In the genomic region with DNA sequence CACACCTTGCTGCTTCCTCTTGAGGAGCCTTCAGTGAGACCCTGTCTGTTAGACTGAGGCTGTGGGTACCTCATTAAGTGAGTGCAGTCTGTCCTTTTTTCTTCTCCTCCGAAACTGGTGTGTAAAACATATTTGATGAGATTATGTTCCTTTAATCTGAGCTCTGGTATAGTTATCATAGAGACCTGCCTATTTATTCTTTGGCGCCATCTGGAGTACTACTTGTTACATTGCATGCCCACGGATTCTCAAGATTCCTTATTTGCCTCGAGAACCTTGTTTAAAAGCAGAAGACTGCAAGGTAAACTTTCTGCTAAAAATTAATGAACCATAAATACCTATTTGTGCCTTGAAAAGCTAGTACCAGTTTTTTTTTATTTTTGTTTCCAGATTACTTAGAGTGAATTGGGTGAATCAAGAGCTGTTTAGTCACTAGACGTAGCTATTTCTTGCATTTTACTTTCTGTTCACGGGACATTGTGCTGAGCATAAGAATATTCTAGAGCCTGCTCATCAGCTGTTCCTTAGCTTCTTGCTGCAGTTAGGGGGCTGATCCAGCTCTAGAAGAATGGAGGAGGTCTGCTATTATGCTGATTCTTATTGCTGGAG, we compare ENCODE assay signal across 8 cellular contexts. TPM values are rescaled to one million over a fixed set of nuclear protein-coding genes. Genes with fewer than 3 reads are reported as not detected.
DNase-seq lines count a peak whose midpoint lies in the region; ATAC-seq, FAIRE-seq and TF ChIP-seq lines count a peak whose summit lies in the region.

No MANE protein-coding gene starts in this region.

- no peaks in the 10 kb centered on the region for H3K4me1 ChIP-seq in keratinocyte (ENCODE audit: control insufficient read depth, extremely low read depth, insufficient read depth, low read length)
- no peaks in the 10 kb centered on the region for H3K4me1 ChIP-seq in transverse colon

- intact Hi-C loops in CD14-positive monocyte (cut with micrococcal nuclease) = loop anchor here (5.0 to 10.0 kb wide), 2 partner anchors 361 to 363 kb away; no protein-coding TSS in a partner anchor
- intact Hi-C loops in transverse colon (cut with DNase I; ENCODE audit: low total_unique reads) = loop anchor here (10.0 kb wide), 1 partner anchor 371 kb away; no protein-coding TSS in a partner anchor

- peak; percentile 55 for ATAC-seq in GM19023 (IDR thresholded peaks at IDR 0.05; ENCODE audit: unreplicated experiment)

- H3K9me3 ChIP-seq in keratinocyte (ENCODE audit: control insufficient read depth, low read depth, low read length) (no peaks in the 10 kb centered on the region), transverse colon (no peaks in the 10 kb centered on the region)

- H3K27ac Mint-ChIP-seq in CD14-positive monocyte = peak overlapping the region in 1 of 7 donors; percentile 74
- H3K27ac Mint-ChIP-seq in T-helper 2 cell treated with Interferon-gamma antibody and Interleukin-4, amounts not matched to agents 5 μg/mL and 100 μg/mL, for 36 hours = no peak overlapping the region

- H3K79me2 ChIP-seq in keratinocyte (ENCODE audit: control insufficient read depth, insufficient read depth, low read length) = no peaks in the 10 kb centered on the region

- H3K9me1 ChIP-seq in keratinocyte (ENCODE audit: control insufficient read depth, extremely low read depth, insufficient read depth, low read length) = no peaks in the 10 kb centered on the region

- H3K27ac ChIP-seq in keratinocyte (ENCODE audit: control insufficient read depth, insufficient read depth, low read length) (no peak overlapping the region), transverse colon (no peak overlapping the region)

- H3K4me1 Mint-ChIP-seq in CD14-positive monocyte = no peaks in the 10 kb centered on the region
- H3K4me1 Mint-ChIP-seq in T-helper 2 cell treated with Interferon-gamma antibody and Interleukin-4, amounts not matched to agents 5 μg/mL and 100 μg/mL, for 36 hours (ENCODE audit: low read depth) = peaks cover 5% of the 10 kb centered on the region

- dilution Hi-C loops in keratinocyte (cut with MboI; ENCODE audit: extremely low pct_ligation_motif_present, low sequenced_read_pairs) = no loop called here

- no peaks in the 10 kb centered on the region for H3K27me3 ChIP-seq in keratinocyte (ENCODE audit: control insufficient read depth, extremely low read depth, insufficient read depth, low read length)
- no peaks in the 10 kb centered on the region for H3K27me3 ChIP-seq in transverse colon

- DNase-seq in CD14-positive monocyte (ENCODE audit: low spot score) = no peak
- DNase-seq in NCI-H2171 treated with DMSO at 0.1 percent for 48 hours (lab: John Stamatoyannopoulos, UW) = peak; percentile 56
- peak; percentile 65 for DNase-seq in astrocyte of the hippocampus (ENCODE audit: low read depth, low spot score)
- no peak for DNase-seq in keratinocyte (ENCODE audit: low read depth, low spot score)
- DNase-seq in transverse colon = no peak
- no peak for DNase-seq in stimulated activated CD4-positive, alpha-beta T cell treated with anti-CD3 and anti-CD28 coated beads, Interleukin-2, amount 100 ng/mL, for 24 hours
- no peak for DNase-seq in T-helper 2 cell treated with Interferon-gamma antibody and Interleukin-4, amounts not matched to agents 5 μg/mL and 100 μg/mL, for 36 hours (ENCODE audit: low spot score)

- no peaks in the 10 kb centered on the region for H3K9me3 Mint-ChIP-seq in CD14-positive monocyte
- no peaks in the 10 kb centered on the region for H3K9me3 Mint-ChIP-seq in T-helper 2 cell treated with Interferon-gamma antibody and Interleukin-4, amounts not matched to agents 5 μg/mL and 100 μg/mL, for 36 hours

- no peak for TF ChIP-seq EP300 in transverse colon (IDR thresholded peaks at IDR 0.05; ENCODE audit: low read depth)

- H3K36me3 ChIP-seq in keratinocyte (ENCODE audit: control insufficient read depth in 2 of 2, extremely low read depth in 1 of 2, insufficient read depth in 2 of 2, low read length in 2 of 2) (peaks cover 14 to 29% of the 10 kb centered on the region in 2 experiments), transverse colon (peaks cover 0 to 35% (median 2%) of the 10 kb centered on the region in 4 donors)

- TF ChIP-seq POLR2A in transverse colon (IDR thresholded peaks at IDR 0.05) = no peak

- H3K4me2 ChIP-seq in keratinocyte (ENCODE audit: control insufficient read depth, extremely low read depth, insufficient read depth, low read depth, low read length) = no peak overlapping the region

- H3K27me3 Mint-ChIP-seq in CD14-positive monocyte (ENCODE audit: low read depth in 3 of 3) = no peaks in the 10 kb centered on the region
- no peaks in the 10 kb centered on the region for H3K27me3 Mint-ChIP-seq in T-helper 2 cell treated with Interferon-gamma antibody and Interleukin-4, amounts not matched to agents 5 μg/mL and 100 μg/mL, for 36 hours (ENCODE audit: low read depth)

- no peak overlapping the region for H2AFZ ChIP-seq in keratinocyte (ENCODE audit: control insufficient read depth, low read length)

- H4K20me1 ChIP-seq in keratinocyte (ENCODE audit: control insufficient read depth, extremely low read depth, insufficient read depth, low read length) = no peaks in the 10 kb centered on the region

- H3K4me3 ChIP-seq in keratinocyte (ENCODE audit: control insufficient read depth in 2 of 3, extremely low read depth in 1 of 3, insufficient read depth in 2 of 3, low read depth in 1 of 3, low read length in 3 of 3) (no peak overlapping the region), transverse colon (no peak overlapping the region)

- peaks cover 64 to 76% of the 10 kb centered on the region in 2 donors for H3K36me3 Mint-ChIP-seq in CD14-positive monocyte
- peaks cover 53% of the 10 kb centered on the region for H3K36me3 Mint-ChIP-seq in T-helper 2 cell treated with Interferon-gamma antibody and Interleukin-4, amounts not matched to agents 5 μg/mL and 100 μg/mL, for 36 hours (ENCODE audit: low read depth)

- 38 to 45% methylated on average over 2 to 6 of the region's 6 CpGs for WGBS in transverse colon (ENCODE audit: low coverage in 1 of 2), 2 donors

- TF ChIP-seq CTCF in CD14-positive monocyte (IDR thresholded peaks at IDR 0.05) = peak; percentile 85
- TF ChIP-seq CTCF in keratinocyte (optimal IDR thresholded peaks at IDR 0.05 in 1 of 3, IDR thresholded peaks at IDR 0.05 in 1 of 3, conservative IDR thresholded peaks at IDR 0.05 in 1 of 3; ENCODE audit: extremely low read depth in 1 of 3, insufficient read depth in 2 of 3, low read length in 3 of 3) = peak in 2 of 3 experiments; percentile 46 to 58
- TF ChIP-seq CTCF in transverse colon (IDR thresholded peaks at IDR 0.05) = peak; percentile 57 to 73 (median 68)

- no peak overlapping the region for H3K4me3 Mint-ChIP-seq in CD14-positive monocyte
- H3K4me3 Mint-ChIP-seq in T-helper 2 cell treated with Interferon-gamma antibody and Interleukin-4, amounts not matched to agents 5 μg/mL and 100 μg/mL, for 36 hours = no peak overlapping the region

- no peak overlapping the region for H3K9ac ChIP-seq in keratinocyte (ENCODE audit: control insufficient read depth, extremely low read depth, insufficient read depth, low read length)

- in situ Hi-C loops in transverse colon (cut with MboI; ENCODE audit: low pct_ligation_motif_present in 1 of 4, low pct_unique_long_range_greater_than_20kb in 1 of 4, low sequenced_read_pairs in 3 of 4) = loop anchor here in 2 of 4 donors (10.0 kb wide), 2 partner anchors 361 to 371 kb away; no protein-coding TSS in a partner anchor

- peak; percentile 75 for FAIRE-seq in keratinocyte (lab: Jason Lieb, UNC)

RNA-seq across cellular contexts. Expression of a gene that starts 16.9 kb away (rescaled TPM):
- polyA plus RNA-seq in CD14-positive monocyte (100 to 1,000 TPM in 1 of 2 donors, 10 to 100 TPM in 1; 88.8 to 108 TPM), keratinocyte (16.6 to 30.5 TPM (median 24.8 TPM) in 3 replicates)
- polyA plus RNA-seq in keratinocyte (2011; ENCODE audit: low read depth) = 5.7 TPM
- 21.2 and 34.3 TPM in 2 replicates for polyA plus RNA-seq in keratinocyte (2011; cell fraction: cytosol; rRNA removed)
- polyA plus RNA-seq in keratinocyte (2011; cell fraction: nucleus; rRNA removed) = 8.8 and 11.2 TPM in 2 replicates
- polyA plus RNA-seq in keratinocyte (2012; ENCODE audit: low replicate concordance) = 23.6 and 31.3 TPM in 2 replicates
- polyA minus RNA-seq in keratinocyte = 6.4 to 13.8 TPM (median 7.7 TPM) in 3 replicates
- polyA minus RNA-seq in keratinocyte (2011; cell fraction: cytosol; rRNA and poly(A)+ RNA removed) = 20.1 TPM
- polyA minus RNA-seq in keratinocyte (2011; cell fraction: nucleus; rRNA and poly(A)+ RNA removed) = 4.3 and 8.8 TPM in 2 replicates
- 10 to 100 TPM in 2 of 4 donors, 1 to 10 TPM in 2; 3.0 to 21.6 (median 12.0) TPM for total RNA-seq in transverse colon

Comparison
In these comparisons a context has a peak if more than half of its experiments do, and no peak if none do; other contexts are left out.
1. DNase-seq: peak in NCI-H2171 treated with DMSO at 0.1 percent for 48 hours (single experiment) and astrocyte of the hippocampus (single experiment); none in CD14-positive monocyte (single experiment), keratinocyte (single experiment), transverse colon (single experiment), stimulated activated CD4-positive, alpha-beta T cell treated with anti-CD3 and anti-CD28 coated beads, Interleukin-2, amount 100 ng/mL, for 24 hours (0 of 2) and T-helper 2 cell treated with Interferon-gamma antibody and Interleukin-4, amounts not matched to agents 5 μg/mL and 100 μg/mL, for 36 hours (single experiment).
2. Peak in every context shown above with its lines, with median percentiles within 50 percentile points of each other: CTCF ChIP-seq.